In genomic region chr20:56211051-56211450, GRCh38 we compare ENCODE assay signal across 26 cellular contexts. TPM values are rescaled to one million over a fixed set of nuclear protein-coding genes. Genes with fewer than 3 reads are reported as not detected.
"Had no signal": no experiment of that assay in that cellular context is flagged by ENCODE, and none has a peak within 500 bp of the region (broad histone marks: within the 10 kb centered on the region; RNA-seq: fewer than 3 reads in every experiment).

No MANE protein-coding gene starts in this region.

- H3K4me1 ChIP-seq: SJSA1 had no signal

- H3K4me3 ChIP-seq: SJSA1, SK-N-MC had no signal

- H3K4me1 Mint-ChIP-seq: IgD-negative memory B cell had no signal

- H3K27me3 ChIP-seq: SJSA1 had no signal

- H3K27ac ChIP-seq: HL-60, SJSA1, SK-N-MC had no signal

- H3K27ac Mint-ChIP-seq: IgD-negative memory B cell had no signal

- FAIRE-seq: RCC 7860 had no signal

- DNase-seq: KBM-7, NCI-H1092, NCI-H1105 treated with DMSO at 0.1 percent for 48 hours, NCI-H1417 treated with DMSO at 0.1 percent for 48 hours, NCI-H146, NCI-H187, NCI-H2029, NCI-H2081 treated with DMSO at 0.1 percent for 48 hours, NCI-H2171, NCI-H226, NCI-H446, NCI-H510A, NCI-H524 treated with DMSO at 0.1 percent for 48 hours, NCI-H69, NCI-H774, Right ventricle myocardium superior, RPMI8226, SIG-M5 had no signal

- H3K36me3 Mint-ChIP-seq: IgD-negative memory B cell had no signal

- H3K9me3 ChIP-seq: SJSA1 had no signal

- H3K36me3 ChIP-seq: SJSA1 had no signal

- H3K27me3 Mint-ChIP-seq: IgD-negative memory B cell had no signal

RNA-seq across cellular contexts. Expression of gene MC3R, which starts 37.5 kb away (rescaled TPM):
- total RNA-seq: LHCN-M2; MCF 10A; Right ventricle myocardium superior; SJSA1; T-helper 1 cell treated with Interleukin-12 subunit alpha and Interleukin-12 subunit beta and Interleukin-4 antibody, amounts not matched to agents 30 ng/mL and 1 ng/mL, for 36 hours had no signal
- polyA plus RNA-seq: IgD-negative memory B cell had no signal
